In genomic region chr21:17495680-17496079, GRCh38 we compare ENCODE assay signal across 24 cellular contexts. TPM values are rescaled to one million over a fixed set of nuclear protein-coding genes. Genes with fewer than 3 reads are reported as not detected.
A peak's percentile ranks its signal among the peaks of the same experiment; 100 is the strongest.
DNase-seq lines count a peak whose midpoint lies in the region; ATAC-seq and TF ChIP-seq lines count a peak whose summit lies in the region.
"Had no signal": no experiment of that assay in that cellular context is flagged by ENCODE, and none has a peak within 500 bp of the region (broad histone marks: within the 10 kb centered on the region; RNA-seq: fewer than 3 reads in every experiment).

No MANE protein-coding gene starts in this region.

- intact Hi-C loops in lower leg skin (cut with DNase I; ENCODE audit: low total_unique reads), result no loop called here

- peak; percentile 58 for ATAC-seq in left lobe of liver
- ATAC-seq: activated CD8-positive, alpha-beta T cell treated with anti-CD3 and anti-CD28 coated beads, Interleukin-2, amount 10 ng/mL, durations not matched to agents 7 days and 5 days; stimulated activated memory B cell treated with anti-CD40 and anti-IgM and Interleukin-4, amounts not matched to agents 10 μg/mL and 1 μg/mL and 100 μg/mL, for 72 hours had no signal

- DNase-seq in COR-L47 (lab: John Stamatoyannopoulos, UW) (peak; percentile 49), NCI-H2227 (lab: John Stamatoyannopoulos, UW; ENCODE audit: unreplicated experiment) (peak; percentile 44), cerebellum (ENCODE audit: low spot score) (peak; percentile 67), left lobe of liver (ENCODE audit: low spot score) (no peak), activated gamma-delta T cell treated with Interleukin-2 at 50 U/mL for 16 hours (no peak), SW480 (ENCODE audit: low spot score) (no peak), A172 (ENCODE audit: low spot score) (no peak), lower leg skin (ENCODE audit: low spot score in 2 of 2) (no peak)
- DNase-seq: activated CD4-positive, CD25-positive, alpha-beta regulatory T cell; activated CD8-positive, alpha-beta T cell treated with anti-CD3 and anti-CD28 coated beads, Interleukin-2, amount 10 ng/mL, durations not matched to agents 7 days and 5 days; activated naive CD4-positive, alpha-beta T cell treated with anti-CD3 and anti-CD28 coated beads, Interleukin-2, amount 50 U/mL, for 16 hours; activated T-cell treated with anti-CD3 and anti-CD28 coated beads, Interleukin-2, amount 50 U/mL, for 24 hours; CD4-positive, CD25-positive, alpha-beta regulatory T cell; DMS79 treated with DMSO at 0.1 percent for 48 hours; HCEC 1CT; MV-4-11; NCI-H2107; occipital lobe; T-helper 9 cell; thyroid gland had no signal

- TF ChIP-seq CTCF in lower leg skin (IDR thresholded peaks at IDR 0.05), result no peak

- no peak overlapping the region for H3K4me3 ChIP-seq in lower leg skin (ENCODE audit: low read depth, poor library complexity, severe bottlenecking)
- H3K4me3 ChIP-seq: right atrium auricular region, SJSA1, thyroid gland had no signal

- WGBS in lower leg skin, 2 donors, result 82 to 83% methylated on average over 2 of the region's 2 CpGs

- no peak for TF ChIP-seq POLR2A in lower leg skin (IDR thresholded peaks at IDR 0.05)

RNA-seq across cellular contexts. Expression of gene CXADR, which starts 17.2 kb away (rescaled TPM):
- total RNA-seq in cerebellum (139 TPM), left lobe of liver (23.4 TPM), lower leg skin (100 to 1,000 TPM in 3 of 4 donors, 10 to 100 TPM in 1; 84.7 to 134 (median 123) TPM)
- total RNA-seq in A172 (2014; rRNA removed; shearing (Covaris generic)), result 4.3 and 5.3 TPM in 2 replicates
- total RNA-seq: myocyte had no signal

Comparison
In these comparisons a context has a peak if more than half of its experiments do, and no peak if none do; other contexts are left out.
1. DNase-seq: peak in COR-L47 (single experiment), NCI-H2227 (single experiment) and cerebellum (single experiment); none in left lobe of liver (single experiment), activated gamma-delta T cell treated with Interleukin-2 at 50 U/mL for 16 hours (single experiment), SW480 (single experiment), A172 (single experiment) and lower leg skin (0 of 2).